ENCODE assay signal across 8 cellular contexts in genomic region chr11:67606150-67606476, GRCh38. TPM values are rescaled to one million over a fixed set of nuclear protein-coding genes. Genes with fewer than 3 reads are reported as not detected.
DNase-seq lines count a peak whose midpoint lies in the region; ATAC-seq and TF ChIP-seq lines count a peak whose summit lies in the region.

No MANE protein-coding gene starts in this region.

- H3K27me3 Mint-ChIP-seq in natural killer cell (ENCODE audit: low read depth in 2 of 2) = no peaks in the 10 kb centered on the region

- TF ChIP-seq CTCF in LNCaP clone FGC (IDR thresholded peaks at IDR 0.05; ENCODE audit: control insufficient read depth, extremely low read depth, insufficient read depth) = no peak
- TF ChIP-seq CTCF in natural killer cell (IDR thresholded peaks at IDR 0.05) = no peak

- peaks cover 19% of the 10 kb centered on the region for H3K27me3 ChIP-seq in ectodermal cell (ENCODE audit: control insufficient read depth, insufficient read depth, low read length, poor library complexity, severe bottlenecking)

- peaks cover 21% of the 10 kb centered on the region for H3K4me1 ChIP-seq in ectodermal cell (ENCODE audit: control insufficient read depth, insufficient read depth, low read length)

- DNase-seq in AG20443 (ENCODE audit: low spot score) = peak; percentile 57
- DNase-seq in LNCaP clone FGC (ENCODE audit: low read depth) = no peak
- no peak for DNase-seq in natural killer cell
- no peak for DNase-seq in NCI-H2107 treated with DMSO at 0.1 percent for 48 hours (lab: John Stamatoyannopoulos, UW; ENCODE audit: unreplicated experiment)
- no peak for DNase-seq in NCI-H226
- DNase-seq in stimulated activated CD4-positive, alpha-beta T cell treated with anti-CD3 and anti-CD28 coated beads, Interleukin-1b, Interleukin-23, amount 100 ng/mL, for 48 hours = no peak
- DNase-seq in HT-29 (ENCODE audit: low spot score) = no peak

- peak overlapping the region; percentile 78 to 91 for H3K27ac Mint-ChIP-seq in natural killer cell

- H3K4me3 ChIP-seq in LNCaP clone FGC (ENCODE audit: low read depth, low read length) (peak overlapping the region; percentile 100), ectodermal cell (ENCODE audit: insufficient read depth, low read depth, low read length) (peak overlapping the region; percentile 23)

- peaks cover 16% of the 10 kb centered on the region for H3K36me3 ChIP-seq in ectodermal cell (ENCODE audit: control insufficient read depth, insufficient read depth, low read length)

- intact Hi-C loops in natural killer cell (cut with micrococcal nuclease) = loop anchor here (5.0 kb wide), 1 partner anchor 34 kb away; no protein-coding TSS in a partner anchor

- no peaks in the 10 kb centered on the region for H3K9me3 ChIP-seq in ectodermal cell (ENCODE audit: control insufficient read depth, low read length)

- peaks cover 12 to 18% of the 10 kb centered on the region in 2 donors for H3K4me1 Mint-ChIP-seq in natural killer cell

- no peaks in the 10 kb centered on the region for H3K36me3 Mint-ChIP-seq in natural killer cell

- WGBS in ectodermal cell, 2 experiments = 67% methylated on average over 14 of the region's 14 CpGs

- no peak for ATAC-seq in natural killer cell

- H3K27ac ChIP-seq in ectodermal cell (ENCODE audit: insufficient read depth, low read depth, low read length, poor library complexity, severe bottlenecking) = no peak overlapping the region

- peak overlapping the region; percentile 91 for H3K4me3 Mint-ChIP-seq in natural killer cell

- no peaks in the 10 kb centered on the region for H3K9me3 Mint-ChIP-seq in natural killer cell

RNA-seq across cellular contexts. Expression of gene NDUFV1, which starts 0.6 kb away (rescaled TPM):
- polyA plus RNA-seq in ectodermal cell (2013, experiment 1 of 4) = 124 TPM
- 108 TPM for polyA plus RNA-seq in ectodermal cell (2013, experiment 2 of 4)
- 99.8 TPM for polyA plus RNA-seq in ectodermal cell (2013, experiment 3 of 4)
- polyA plus RNA-seq in ectodermal cell (2013, experiment 4 of 4) = 102 TPM
- 100 to 1,000 TPM; 346 to 393 (median 360) TPM for total RNA-seq in natural killer cell
- 384 and 431 TPM in 2 replicates for total RNA-seq in HT-29 (2014; rRNA removed; shearing (Covaris generic))

RNA-seq across cellular contexts. Expression of gene GSTP1, which starts 22.5 kb away (rescaled TPM):
- 662 TPM for polyA plus RNA-seq in ectodermal cell (2013, experiment 1 of 4)
- 591 TPM for polyA plus RNA-seq in ectodermal cell (2013, experiment 2 of 4)
- 591 TPM for polyA plus RNA-seq in ectodermal cell (2013, experiment 3 of 4)
- polyA plus RNA-seq in ectodermal cell (2013, experiment 4 of 4) = 596 TPM
- total RNA-seq in natural killer cell = 100 to 1,000 TPM; 172 to 218 (median 212) TPM
- 2,847 and 3,158 TPM in 2 replicates for total RNA-seq in HT-29 (2014; rRNA removed; shearing (Covaris generic))

RNA-seq across cellular contexts. Expression of gene NUDT8, which starts 23.6 kb away (rescaled TPM):
- polyA plus RNA-seq in ectodermal cell (2013, experiment 1 of 4) = 10.1 TPM
- polyA plus RNA-seq in ectodermal cell (2013, experiment 2 of 4) = 5.6 TPM
- 9.9 TPM for polyA plus RNA-seq in ectodermal cell (2013, experiment 3 of 4)
- 9.4 TPM for polyA plus RNA-seq in ectodermal cell (2013, experiment 4 of 4)
- 1 to 10 TPM; 1.7 to 5.2 (median 4.1) TPM for total RNA-seq in natural killer cell
- total RNA-seq in HT-29 (2014; rRNA removed; shearing (Covaris generic)) = 60.0 and 72.9 TPM in 2 replicates

RNA-seq across cellular contexts. Expression of gene TBX10, which starts 33.5 kb away (rescaled TPM):
- not detected for polyA plus RNA-seq in ectodermal cell (2013, experiment 1 of 4)
- not detected for polyA plus RNA-seq in ectodermal cell (2013, experiment 2 of 4)
- polyA plus RNA-seq in ectodermal cell (2013, experiment 3 of 4) = 0.27 TPM
- 0.85 TPM for polyA plus RNA-seq in ectodermal cell (2013, experiment 4 of 4)
- total RNA-seq in natural killer cell = not detected
- total RNA-seq in HT-29 (2014; rRNA removed; shearing (Covaris generic)) = 2.2 and 5.4 TPM in 2 replicates

RNA-seq across cellular contexts. Expression of gene ACY3, which starts 44.4 kb away (rescaled TPM):
- not detected for polyA plus RNA-seq in ectodermal cell (2013, experiment 1 of 4)
- not detected for polyA plus RNA-seq in ectodermal cell (2013, experiment 2 of 4)
- not detected for polyA plus RNA-seq in ectodermal cell (2013, experiment 3 of 4)
- polyA plus RNA-seq in ectodermal cell (2013, experiment 4 of 4) = not detected
- 1 to 10 TPM in 1 of 3 donors, under 1 TPM in 1, not detected in 1; 0.96 to 1.1 TPM for total RNA-seq in natural killer cell
- 2.0 and 7.3 TPM in 2 replicates for total RNA-seq in HT-29 (2014; rRNA removed; shearing (Covaris generic))

Comparison
In these comparisons a context has a peak if more than half of its experiments do, and no peak if none do; other contexts are left out.
1. RNA of gene GSTP1, which starts 22.5 kb away (total RNA-seq): 2,847 to 3,158 TPM in HT-29; 172 to 218 TPM in natural killer cell; every median in the first group is over 10 times any median in the second.